ENCODE assay signal across 22 cellular contexts in the genomic region with DNA sequence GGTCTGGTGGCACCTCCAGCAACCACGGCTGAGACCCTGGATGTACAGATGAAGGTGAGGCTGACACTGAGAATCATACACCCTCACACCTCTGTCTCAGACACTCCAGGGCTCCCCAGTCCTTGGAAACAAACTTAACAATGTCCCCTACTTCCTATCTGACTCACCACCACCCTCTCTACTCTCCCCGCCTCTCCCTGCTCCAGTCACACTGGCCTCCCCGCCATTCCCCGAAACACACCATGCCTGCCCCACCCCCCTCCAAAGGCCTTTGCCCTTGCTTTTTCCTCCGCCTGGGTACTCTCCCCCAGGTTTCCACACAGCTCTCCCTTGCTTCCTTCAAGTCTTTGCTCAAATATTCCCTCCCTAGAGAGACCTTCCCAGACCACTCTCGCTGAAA. TPM values are rescaled to one million over a fixed set of nuclear protein-coding genes. Genes with fewer than 3 reads are reported as not detected.
"Had no signal": no experiment of that assay in that cellular context is flagged by ENCODE, and none has a peak within 500 bp of the region (broad histone marks: within the 10 kb centered on the region; RNA-seq: fewer than 3 reads in every experiment).

No MANE protein-coding gene starts in this region.

- H3K27ac Mint-ChIP-seq: activated CD4-positive, alpha-beta memory T cell treated with anti-CD3 and anti-CD28 coated beads, Interleukin-2, amount 10 ng/mL, durations not matched to agents 7 days and 5 days; activated CD4-positive, alpha-beta T cell treated with anti-CD3 and anti-CD28 coated beads for 36 hours; activated naive CD4-positive, alpha-beta T cell treated with anti-CD3 and anti-CD28 coated beads, Interleukin-2, amount 10 ng/mL, durations not matched to agents 7 days and 5 days; activated naive CD8-positive, alpha-beta T cell treated with anti-CD3 and anti-CD28 coated beads for 36 hours; activated T-helper 17 cell treated with anti-CD3 and anti-CD28 coated beads, Interleukin-2, amount 50 U/mL, for 72 hours; T-cell had no signal

- H3K9me3 Mint-ChIP-seq: activated naive CD4-positive, alpha-beta T cell treated with anti-CD3 and anti-CD28 coated beads, Interleukin-2, amount 10 ng/mL, durations not matched to agents 7 days and 5 days; activated naive CD8-positive, alpha-beta T cell treated with anti-CD3 and anti-CD28 coated beads for 36 hours; activated T-helper 17 cell treated with anti-CD3 and anti-CD28 coated beads, Interleukin-2, amount 50 U/mL, for 72 hours; T-cell had no signal

- H3K4me2 ChIP-seq: PC-9 had no signal

- H3K36me3 ChIP-seq: WERI-Rb-1 had no signal

- H3K4me3 Mint-ChIP-seq: activated CD4-positive, alpha-beta memory T cell treated with anti-CD3 and anti-CD28 coated beads, Interleukin-2, amount 10 ng/mL, durations not matched to agents 7 days and 5 days; activated CD4-positive, alpha-beta T cell treated with anti-CD3 and anti-CD28 coated beads for 36 hours; activated naive CD4-positive, alpha-beta T cell treated with anti-CD3 and anti-CD28 coated beads, Interleukin-2, amount 10 ng/mL, durations not matched to agents 7 days and 5 days; activated naive CD8-positive, alpha-beta T cell treated with anti-CD3 and anti-CD28 coated beads for 36 hours; activated T-helper 17 cell treated with anti-CD3 and anti-CD28 coated beads, Interleukin-2, amount 50 U/mL, for 72 hours; T-cell had no signal

- H2AFZ ChIP-seq: PC-9 had no signal

- H3K27ac ChIP-seq: PC-9, WERI-Rb-1 had no signal

- H3K36me3 Mint-ChIP-seq: activated naive CD4-positive, alpha-beta T cell treated with anti-CD3 and anti-CD28 coated beads, Interleukin-2, amount 10 ng/mL, durations not matched to agents 7 days and 5 days; activated naive CD8-positive, alpha-beta T cell treated with anti-CD3 and anti-CD28 coated beads for 36 hours; T-cell had no signal

- ATAC-seq: activated CD4-positive, alpha-beta T cell treated with anti-CD3 and anti-CD28 coated beads for 36 hours; activated T-helper 17 cell treated with anti-CD3 and anti-CD28 coated beads, Interleukin-2, amount 50 U/mL, for 72 hours; T-cell had no signal

- H3K4me1 Mint-ChIP-seq: activated CD4-positive, alpha-beta memory T cell treated with anti-CD3 and anti-CD28 coated beads, Interleukin-2, amount 10 ng/mL, durations not matched to agents 7 days and 5 days; activated CD4-positive, alpha-beta T cell treated with anti-CD3 and anti-CD28 coated beads for 36 hours; activated naive CD4-positive, alpha-beta T cell treated with anti-CD3 and anti-CD28 coated beads, Interleukin-2, amount 10 ng/mL, durations not matched to agents 7 days and 5 days; activated naive CD8-positive, alpha-beta T cell treated with anti-CD3 and anti-CD28 coated beads for 36 hours; activated T-helper 17 cell treated with anti-CD3 and anti-CD28 coated beads, Interleukin-2, amount 50 U/mL, for 72 hours; T-cell had no signal

- H3K4me3 ChIP-seq: PC-9 had no signal

- DNase-seq: activated CD4-positive, alpha-beta memory T cell treated with anti-CD3 and anti-CD28 coated beads, Interleukin-2, amount 10 ng/mL, durations not matched to agents 7 days and 5 days; activated CD4-positive, alpha-beta T cell treated with anti-CD3 and anti-CD28 coated beads for 36 hours; activated CD4-positive, alpha-beta T cell treated with anti-CD3 and anti-CD28 coated beads, Interleukin-2, amount 50 U/mL, for 1 hour; activated gamma-delta T cell treated with Interleukin-2 at 50 U/mL for 16 hours; activated naive CD4-positive, alpha-beta T cell treated with anti-CD3 and anti-CD28 coated beads, Interleukin-2, amount 10 ng/mL, durations not matched to agents 7 days and 5 days; activated naive CD8-positive, alpha-beta T cell treated with anti-CD3 and anti-CD28 coated beads for 36 hours; activated T-cell treated with anti-CD3 and anti-CD28 coated beads for 4 hours; activated T-cell treated with anti-CD3 and anti-CD28 coated beads, Interleukin-2, amount 50 U/mL, for 48 hours; MM.1S; NCI-H1105 treated with DMSO at 0.1 percent for 48 hours; NCI-H1436 treated with DMSO at 0.1 percent for 48 hours; NCI-H187; NCI-H2081; NCI-H510A treated with DMSO at 0.1 percent for 48 hours; PC-9; SIG-M5; T-cell; T-helper 2 cell; T1000; WERI-Rb-1 had no signal

RNA-seq across cellular contexts. Expression of a gene that starts 16.3 kb away (rescaled TPM):
- total RNA-seq: activated CD4-positive, alpha-beta memory T cell treated with anti-CD3 and anti-CD28 coated beads, Interleukin-2, amount 10 ng/mL, durations not matched to agents 7 days and 5 days; activated CD4-positive, alpha-beta T cell treated with anti-CD3 and anti-CD28 coated beads for 36 hours; activated CD8-positive, alpha-beta memory T cell treated with anti-CD3 and anti-CD28 coated beads for 36 hours; activated naive CD8-positive, alpha-beta T cell treated with anti-CD3 and anti-CD28 coated beads for 36 hours; activated T-helper 17 cell treated with anti-CD3 and anti-CD28 coated beads, Interleukin-2, amount 50 U/mL, for 72 hours; PC-9; T-cell had no signal

RNA-seq across cellular contexts. Expression of a gene that starts 26.1 kb away (rescaled TPM):
- total RNA-seq: activated CD4-positive, alpha-beta memory T cell treated with anti-CD3 and anti-CD28 coated beads, Interleukin-2, amount 10 ng/mL, durations not matched to agents 7 days and 5 days; activated CD4-positive, alpha-beta T cell treated with anti-CD3 and anti-CD28 coated beads for 36 hours; activated CD8-positive, alpha-beta memory T cell treated with anti-CD3 and anti-CD28 coated beads for 36 hours; activated naive CD8-positive, alpha-beta T cell treated with anti-CD3 and anti-CD28 coated beads for 36 hours; activated T-helper 17 cell treated with anti-CD3 and anti-CD28 coated beads, Interleukin-2, amount 50 U/mL, for 72 hours; PC-9 had no signal

RNA-seq across cellular contexts. Expression of a gene that starts 59.7 kb away (rescaled TPM):
- total RNA-seq: activated CD4-positive, alpha-beta memory T cell treated with anti-CD3 and anti-CD28 coated beads, Interleukin-2, amount 10 ng/mL, durations not matched to agents 7 days and 5 days; activated CD4-positive, alpha-beta T cell treated with anti-CD3 and anti-CD28 coated beads for 36 hours; activated CD8-positive, alpha-beta memory T cell treated with anti-CD3 and anti-CD28 coated beads for 36 hours; activated naive CD8-positive, alpha-beta T cell treated with anti-CD3 and anti-CD28 coated beads for 36 hours; activated T-helper 17 cell treated with anti-CD3 and anti-CD28 coated beads, Interleukin-2, amount 50 U/mL, for 72 hours; T-cell had no signal
